In the genomic region with DNA sequence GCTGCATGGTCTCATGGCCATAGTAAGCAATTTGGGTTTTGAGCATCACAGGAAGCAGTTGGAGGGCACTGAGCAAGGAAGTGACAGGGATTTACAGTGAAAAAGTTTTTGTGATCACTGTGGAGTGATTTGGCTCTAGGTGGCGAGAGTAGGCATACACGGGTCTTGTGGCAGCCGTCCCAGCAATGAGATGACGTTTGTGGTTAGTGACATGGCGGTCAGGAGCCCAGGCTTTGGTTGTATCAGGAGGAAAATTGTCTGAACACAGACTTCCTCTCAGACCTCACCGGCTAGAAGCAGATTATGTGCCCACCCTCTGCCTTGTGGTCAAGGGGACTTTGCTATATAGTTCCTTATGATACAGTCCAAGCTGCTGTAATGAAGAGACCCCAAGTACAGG, we compare ENCODE assay signal across 25 cellular contexts. TPM values are rescaled to one million over a fixed set of nuclear protein-coding genes. Genes with fewer than 3 reads are reported as not detected.
A peak's percentile ranks its signal among the peaks of the same experiment; 100 is the strongest.
DNase-seq lines count a peak whose midpoint lies in the region; ATAC-seq and TF ChIP-seq lines count a peak whose summit lies in the region.
"Had no signal": no experiment of that assay in that cellular context is flagged by ENCODE, and none has a peak within 500 bp of the region (broad histone marks: within the 10 kb centered on the region; RNA-seq: fewer than 3 reads in every experiment).

No MANE protein-coding gene starts in this region.

- H3K4me3 ChIP-seq in NB4 (ENCODE audit: low read depth, low read length) = no peak overlapping the region
- H3K4me3 ChIP-seq: ascending aorta, GM12878, spleen had no signal

- H3K4me1 Mint-ChIP-seq in activated CD8-positive, alpha-beta memory T cell treated with anti-CD3 and anti-CD28 coated beads, Interleukin-2, amount 10 ng/mL, durations not matched to agents 7 days and 5 days = peaks cover 36% of the 10 kb centered on the region
- peaks cover 40% of the 10 kb centered on the region for H3K4me1 Mint-ChIP-seq in brain
- peaks cover 46% of the 10 kb centered on the region for H3K4me1 Mint-ChIP-seq in stimulated activated effector memory CD8-positive, alpha-beta T cell treated with anti-CD3 and anti-CD28 coated beads, Interleukin-12 subunit alpha, Interleukin-12 subunit beta, amount 100 ng/mL, for 72 hours
- H3K4me1 Mint-ChIP-seq in natural killer cell = peaks cover 27 to 45% of the 10 kb centered on the region in 2 donors

- intact Hi-C loops in natural killer cell (cut with micrococcal nuclease) = no loop called here

- no peak for TF ChIP-seq POLR2A in NB4 (IDR thresholded peaks at IDR 0.05; ENCODE audit: extremely low read depth, insufficient read length)

- no peak for DNase-seq in activated CD8-positive, alpha-beta memory T cell treated with anti-CD3 and anti-CD28 coated beads, Interleukin-2, amount 10 ng/mL, durations not matched to agents 7 days and 5 days
- no peak for DNase-seq in activated CD8-positive, alpha-beta memory T cell treated with anti-CD3 and anti-CD28 coated beads, Interleukin-2, amount 50 U/mL, for 48 hours
- peak; percentile 7 for DNase-seq in NB4 (ENCODE audit: low read depth)
- DNase-seq in stimulated activated effector memory CD8-positive, alpha-beta T cell treated with anti-CD3 and anti-CD28 coated beads, Interleukin-12 subunit alpha, Interleukin-12 subunit beta, amount 100 ng/mL, for 72 hours (ENCODE audit: low spot score in 2 of 2) = no peak
- DNase-seq in GM19238 (ENCODE audit: insufficient read length, low spot score) = no peak
- DNase-seq in natural killer cell = no peak
- no peak for DNase-seq in inferior parietal cortex (ENCODE audit: extremely low spot score)
- DNase-seq: activated CD4-positive, alpha-beta T cell treated with anti-CD3 and anti-CD28 coated beads, Interleukin-2, amount 50 U/mL, for 4 hours; immature natural killer cell; mammary epithelial cell; naive B cell; NCI-H146; NCI-H345; spleen had no signal

- CTCF ChIA-PET in activated CD8-positive, alpha-beta memory T cell treated with anti-CD3 and anti-CD28 coated beads, Interleukin-2, amount 10 ng/mL, durations not matched to agents 7 days and 5 days (lab: Charles Lee) = no interaction called here

- H3K9me3 Mint-ChIP-seq in activated CD8-positive, alpha-beta memory T cell treated with anti-CD3 and anti-CD28 coated beads, Interleukin-2, amount 10 ng/mL, durations not matched to agents 7 days and 5 days (ENCODE audit: low read depth) = no peaks in the 10 kb centered on the region
- H3K9me3 Mint-ChIP-seq in brain (no peaks in the 10 kb centered on the region), natural killer cell (no peaks in the 10 kb centered on the region)
- no peaks in the 10 kb centered on the region for H3K9me3 Mint-ChIP-seq in stimulated activated effector memory CD8-positive, alpha-beta T cell treated with anti-CD3 and anti-CD28 coated beads, Interleukin-12 subunit alpha, Interleukin-12 subunit beta, amount 100 ng/mL, for 72 hours
- H3K9me3 Mint-ChIP-seq: dendritic cell treated with granulocyte-macrophage colony-stimulating factor and Interleukin-4, amounts not matched to agents 40 ng/mL and 50 ng/mL, for 4 days; immature natural killer cell; naive B cell; stimulated activated memory B cell treated with anti-CD40 and anti-IgM and Interleukin-4, amounts not matched to agents 10 μg/mL and 1 μg/mL and 100 μg/mL, for 72 hours; T-helper 2 cell treated with Interferon-gamma antibody and Interleukin-4, amounts not matched to agents 5 μg/mL and 100 μg/mL, for 36 hours had no signal

- H3K27me3 Mint-ChIP-seq in activated CD8-positive, alpha-beta memory T cell treated with anti-CD3 and anti-CD28 coated beads, Interleukin-2, amount 10 ng/mL, durations not matched to agents 7 days and 5 days = no peaks in the 10 kb centered on the region
- no peaks in the 10 kb centered on the region for H3K27me3 Mint-ChIP-seq in brain
- H3K27me3 Mint-ChIP-seq in natural killer cell (ENCODE audit: low read depth in 2 of 2) = no peaks in the 10 kb centered on the region
- H3K27me3 Mint-ChIP-seq: dendritic cell treated with granulocyte-macrophage colony-stimulating factor and Interleukin-4, amounts not matched to agents 40 ng/mL and 50 ng/mL, for 4 days; naive B cell; stimulated activated memory B cell treated with anti-CD40 and anti-IgM and Interleukin-4, amounts not matched to agents 10 μg/mL and 1 μg/mL and 100 μg/mL, for 72 hours had no signal

- peak overlapping the region; percentile 16 for H3K27ac Mint-ChIP-seq in activated CD8-positive, alpha-beta memory T cell treated with anti-CD3 and anti-CD28 coated beads, Interleukin-2, amount 10 ng/mL, durations not matched to agents 7 days and 5 days
- peak overlapping the region; percentile 3 to 63 (median 16) for H3K27ac Mint-ChIP-seq in brain
- H3K27ac Mint-ChIP-seq in stimulated activated effector memory CD8-positive, alpha-beta T cell treated with anti-CD3 and anti-CD28 coated beads, Interleukin-12 subunit alpha, Interleukin-12 subunit beta, amount 100 ng/mL, for 72 hours = peak overlapping the region; percentile 69
- H3K27ac Mint-ChIP-seq in natural killer cell = peak overlapping the region in 1 of 2 donors; percentile 70
- H3K27ac Mint-ChIP-seq: dendritic cell treated with granulocyte-macrophage colony-stimulating factor and Interleukin-4, amounts not matched to agents 40 ng/mL and 50 ng/mL, for 4 days; stimulated activated memory B cell treated with anti-CD40 and anti-IgM and Interleukin-4, amounts not matched to agents 10 μg/mL and 1 μg/mL and 100 μg/mL, for 72 hours; T-helper 2 cell treated with Interferon-gamma antibody and Interleukin-4, amounts not matched to agents 5 μg/mL and 100 μg/mL, for 36 hours had no signal

- TF ChIP-seq CTCF in NB4 (IDR thresholded peaks at IDR 0.05; ENCODE audit: low read depth, low read length) (no peak), brain (conservative IDR thresholded peaks at IDR 0.05) (no peak), natural killer cell (IDR thresholded peaks at IDR 0.05) (no peak)

- peaks cover 16% of the 10 kb centered on the region for H3K36me3 Mint-ChIP-seq in activated CD8-positive, alpha-beta memory T cell treated with anti-CD3 and anti-CD28 coated beads, Interleukin-2, amount 10 ng/mL, durations not matched to agents 7 days and 5 days
- H3K36me3 Mint-ChIP-seq in brain = peaks cover 24% of the 10 kb centered on the region
- peaks cover 44% of the 10 kb centered on the region for H3K36me3 Mint-ChIP-seq in stimulated activated effector memory CD8-positive, alpha-beta T cell treated with anti-CD3 and anti-CD28 coated beads, Interleukin-12 subunit alpha, Interleukin-12 subunit beta, amount 100 ng/mL, for 72 hours
- no peaks in the 10 kb centered on the region for H3K36me3 Mint-ChIP-seq in natural killer cell
- H3K36me3 Mint-ChIP-seq: naive B cell had no signal

- H3K4me3 Mint-ChIP-seq in activated CD8-positive, alpha-beta memory T cell treated with anti-CD3 and anti-CD28 coated beads, Interleukin-2, amount 10 ng/mL, durations not matched to agents 7 days and 5 days = no peak overlapping the region
- H3K4me3 Mint-ChIP-seq in brain = peak overlapping the region in 2 of 5 experiments; percentile 1 to 47
- no peak overlapping the region for H3K4me3 Mint-ChIP-seq in stimulated activated effector memory CD8-positive, alpha-beta T cell treated with anti-CD3 and anti-CD28 coated beads, Interleukin-12 subunit alpha, Interleukin-12 subunit beta, amount 100 ng/mL, for 72 hours
- no peak overlapping the region for H3K4me3 Mint-ChIP-seq in natural killer cell
- H3K4me3 Mint-ChIP-seq: dendritic cell treated with granulocyte-macrophage colony-stimulating factor and Interleukin-4, amounts not matched to agents 40 ng/mL and 50 ng/mL, for 4 days; immature natural killer cell; stimulated activated memory B cell treated with anti-CD40 and anti-IgM and Interleukin-4, amounts not matched to agents 10 μg/mL and 1 μg/mL and 100 μg/mL, for 72 hours; T-helper 2 cell treated with Interferon-gamma antibody and Interleukin-4, amounts not matched to agents 5 μg/mL and 100 μg/mL, for 36 hours had no signal

- ATAC-seq in activated CD8-positive, alpha-beta memory T cell treated with anti-CD3 and anti-CD28 coated beads, Interleukin-2, amount 10 ng/mL, durations not matched to agents 7 days and 5 days = no peak
- no peak for ATAC-seq in stimulated activated effector memory CD8-positive, alpha-beta T cell treated with anti-CD3 and anti-CD28 coated beads, Interleukin-12 subunit alpha, Interleukin-12 subunit beta, amount 100 ng/mL, for 72 hours
- no peak for ATAC-seq in natural killer cell
- ATAC-seq: GM12878; Right ventricle myocardium inferior; stimulated activated memory B cell treated with anti-CD40 and anti-IgM and Interleukin-4, amounts not matched to agents 10 μg/mL and 1 μg/mL and 100 μg/mL, for 72 hours had no signal

RNA-seq across cellular contexts. Expression of a gene that starts 3.3 kb away (rescaled TPM):
- total RNA-seq in activated CD8-positive, alpha-beta memory T cell treated with anti-CD3 and anti-CD28 coated beads, Interleukin-2, amount 10 ng/mL, durations not matched to agents 7 days and 5 days = 10 to 100 TPM; 29.3 to 32.5 TPM
- 39.9 TPM for polyA plus RNA-seq in brain (ENCODE audit: insufficient read depth, low read depth, low replicate concordance)
- 10 to 100 TPM; 14.5 to 21.9 (median 16.7) TPM for total RNA-seq in natural killer cell

RNA-seq across cellular contexts. Expression of a gene that starts 23.3 kb away (rescaled TPM):
- total RNA-seq in activated CD8-positive, alpha-beta memory T cell treated with anti-CD3 and anti-CD28 coated beads, Interleukin-2, amount 10 ng/mL, durations not matched to agents 7 days and 5 days = 10 to 100 TPM; 34.7 to 36.7 TPM
- 30.6 TPM for polyA plus RNA-seq in brain (ENCODE audit: insufficient read depth, low read depth, low replicate concordance)
- total RNA-seq in natural killer cell = 10 to 100 TPM; 23.9 to 42.0 (median 36.9) TPM

RNA-seq across cellular contexts. Expression of a gene that starts 31.4 kb away (rescaled TPM):
- not detected for total RNA-seq in activated CD8-positive, alpha-beta memory T cell treated with anti-CD3 and anti-CD28 coated beads, Interleukin-2, amount 10 ng/mL, durations not matched to agents 7 days and 5 days
- not detected for polyA plus RNA-seq in brain (ENCODE audit: insufficient read depth, low read depth, low replicate concordance)
- total RNA-seq in natural killer cell = not detected
- total RNA-seq: ascending aorta, epithelial cell of proximal tubule, GM12878, LHCN-M2, mammary epithelial cell, pulmonary artery endothelial cell, Right ventricle myocardium inferior, spleen, urinary bladder had no signal
- polyA plus RNA-seq: GM12878, immature natural killer cell, mammary epithelial cell, spleen, urinary bladder had no signal

RNA-seq across cellular contexts. Expression of a gene that starts 53.2 kb away (rescaled TPM):
- total RNA-seq in activated CD8-positive, alpha-beta memory T cell treated with anti-CD3 and anti-CD28 coated beads, Interleukin-2, amount 10 ng/mL, durations not matched to agents 7 days and 5 days = not detected
- polyA plus RNA-seq in brain (ENCODE audit: insufficient read depth, low read depth, low replicate concordance) = not detected
- total RNA-seq in natural killer cell = not detected
- total RNA-seq: ascending aorta, epithelial cell of proximal tubule, GM12878, LHCN-M2, mammary epithelial cell, pulmonary artery endothelial cell, Right ventricle myocardium inferior, spleen, urinary bladder had no signal
- polyA plus RNA-seq: immature natural killer cell, mammary epithelial cell, urinary bladder had no signal

RNA-seq across cellular contexts. Expression of a gene that starts 57.7 kb away (rescaled TPM):
- total RNA-seq in activated CD8-positive, alpha-beta memory T cell treated with anti-CD3 and anti-CD28 coated beads, Interleukin-2, amount 10 ng/mL, durations not matched to agents 7 days and 5 days = not detected
- polyA plus RNA-seq in brain (ENCODE audit: insufficient read depth, low read depth, low replicate concordance) = not detected
- not detected for total RNA-seq in natural killer cell
- total RNA-seq: ascending aorta, epithelial cell of proximal tubule, GM12878, LHCN-M2, mammary epithelial cell, pulmonary artery endothelial cell, Right ventricle myocardium inferior, spleen, urinary bladder had no signal
- polyA plus RNA-seq: GM12878, immature natural killer cell, mammary epithelial cell, spleen, urinary bladder had no signal
